In the genomic region with DNA sequence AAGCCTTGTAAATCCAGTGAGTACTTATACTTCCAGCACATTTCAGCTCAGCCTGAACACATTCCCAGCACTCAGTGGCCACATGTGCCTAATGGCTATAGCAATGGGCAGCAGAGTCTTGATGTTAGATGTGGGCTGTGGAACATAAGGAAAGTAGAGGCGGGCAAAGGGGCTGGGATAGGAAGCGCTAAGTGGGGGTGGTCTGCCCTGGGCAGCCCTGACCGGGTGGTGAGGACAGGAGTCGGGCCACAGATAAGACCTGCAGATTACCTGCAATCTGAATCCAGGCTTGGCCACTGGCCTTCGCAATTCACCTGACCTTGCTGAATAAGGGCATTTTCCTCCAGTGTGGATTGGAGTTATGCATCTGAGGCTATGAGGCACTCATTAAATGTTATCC, we compare ENCODE assay signal across 26 cellular contexts. TPM values are rescaled to one million over a fixed set of nuclear protein-coding genes. Genes with fewer than 3 reads are reported as not detected.
DNase-seq lines count a peak whose midpoint lies in the region; ATAC-seq and TF ChIP-seq lines count a peak whose summit lies in the region.
"Had no signal": no experiment of that assay in that cellular context is flagged by ENCODE, and none has a peak within 500 bp of the region (broad histone marks: within the 10 kb centered on the region; RNA-seq: fewer than 3 reads in every experiment).

No MANE protein-coding gene starts in this region.

- POLR2A ChIA-PET in SK-N-SH (lab: Yijun Ruan, JAX): no interaction called here

- no peaks in the 10 kb centered on the region for H3K36me3 ChIP-seq in SK-N-SH (replicated peaks in 1 of 2; ENCODE audit: control insufficient read depth in 1 of 2, insufficient read depth in 2 of 2, low read length in 1 of 2)
- no peaks in the 10 kb centered on the region for H3K36me3 ChIP-seq in esophagus squamous epithelium
- no peaks in the 10 kb centered on the region for H3K36me3 ChIP-seq in trophoblast cell (ENCODE audit: control insufficient read depth in 1 of 2, insufficient read depth in 2 of 2, low read length in 2 of 2)
- H3K36me3 ChIP-seq: BE2C, esophagus muscularis mucosa, lower lobe of right lung, ovary, stomach, transverse colon had no signal

- TF ChIP-seq EP300 in SK-N-SH (IDR thresholded peaks at IDR 0.05; ENCODE audit: borderline replicate concordance in 1 of 2, low read depth in 1 of 2, low read length in 1 of 2): no peak

- intact Hi-C loops in esophagus squamous epithelium (cut with DNase I): no loop called here

- no peak overlapping the region for H2BK120ac ChIP-seq in trophoblast cell (ENCODE audit: insufficient read depth, low read length, poor library complexity)

- H4K91ac ChIP-seq in trophoblast cell (ENCODE audit: low read depth, low read length): no peak overlapping the region

- TF ChIP-seq RAD21 in SK-N-SH (IDR thresholded peaks at IDR 0.05; ENCODE audit: low read length): no peak

- TF ChIP-seq CTCF in SK-N-SH (IDR thresholded peaks at IDR 0.05): no peak
- TF ChIP-seq CTCF in esophagus squamous epithelium (IDR thresholded peaks at IDR 0.05): no peak

- no peak overlapping the region for H2BK5ac ChIP-seq in trophoblast cell (ENCODE audit: low read depth, low read length, poor library complexity)

- no peak overlapping the region for H3K14ac ChIP-seq in trophoblast cell (ENCODE audit: low read length)

- CTCF ChIA-PET in SK-N-SH (lab: Yijun Ruan, JAX): interaction anchor here (0.6 to 2.7 kb wide), 4 partner anchors 11 to 64 kb away, joined by 3 to 8 read pairs (median 3); partner anchors contain the start of gene HMGA1

- H3K9me2 ChIP-seq in SK-N-SH: no peaks in the 10 kb centered on the region

- H3K23ac ChIP-seq in trophoblast cell (ENCODE audit: low read length): no peak overlapping the region

- H3K27me3 ChIP-seq in SK-N-SH (ENCODE audit: insufficient read depth) (no peaks in the 10 kb centered on the region), esophagus squamous epithelium (no peaks in the 10 kb centered on the region), trophoblast cell (ENCODE audit: insufficient read depth, low read length) (no peaks in the 10 kb centered on the region)
- H3K27me3 ChIP-seq: BE2C, body of pancreas, esophagus muscularis mucosa, ovary, stomach, transverse colon had no signal

- H3K79me2 ChIP-seq in SK-N-SH (ENCODE audit: insufficient read depth) (no peaks in the 10 kb centered on the region), trophoblast cell (ENCODE audit: control insufficient read depth, insufficient read depth, low read length, poor library complexity) (peaks cover 2% of the 10 kb centered on the region)

- no peak overlapping the region for H3K18ac ChIP-seq in trophoblast cell (ENCODE audit: low read length)

- H3K4me2 ChIP-seq in SK-N-SH (no peak overlapping the region), trophoblast cell (ENCODE audit: low read length) (no peak overlapping the region)

- no peak overlapping the region for H4K12ac ChIP-seq in trophoblast cell (ENCODE audit: low read depth, low read length)

- H3K9ac ChIP-seq in SK-N-SH: no peak overlapping the region
- H3K9ac ChIP-seq in trophoblast cell (ENCODE audit: low read length): no peak overlapping the region

- peak overlapping the region; percentile 55 for H2BK12ac ChIP-seq in trophoblast cell (ENCODE audit: low read length)

- H2AFZ ChIP-seq in SK-N-SH (ENCODE audit: low read depth) (no peak overlapping the region), trophoblast cell (ENCODE audit: insufficient read depth, low read length, poor library complexity) (no peak overlapping the region)

- H4K8ac ChIP-seq in trophoblast cell (ENCODE audit: low read depth, low read length): no peak overlapping the region

- peak; percentile 16 for DNase-seq in SK-N-SH
- DNase-seq in NAMALWA (ENCODE audit: low spot score): peak; percentile 1
- no peak for DNase-seq in esophagus squamous epithelium (lab: John Stamatoyannopoulos, UW)
- no peak for DNase-seq in trophoblast cell
- DNase-seq in NCI-H1417 treated with DMSO at 0.1 percent for 48 hours (lab: John Stamatoyannopoulos, UW): no peak
- no peak for DNase-seq in erythroblast (lab: John Stamatoyannopoulos, UW)
- DNase-seq: 8988T; activated CD4-positive, alpha-beta T cell treated with anti-CD3 and anti-CD28 coated beads for 48 hours; activated CD8-positive, alpha-beta memory T cell treated with anti-CD3 and anti-CD28 coated beads, Interleukin-2, amount 50 U/mL, for 48 hours; activated naive CD8-positive, alpha-beta T cell treated with anti-CD3 and anti-CD28 coated beads, Interleukin-2, amount 50 U/mL, for 24 hours; BE2C; body of pancreas; DMS 273 treated with DMSO at 0.1 percent for 48 hours; KG1; lower lobe of right lung; NCI-H2029; NCI-H2227 treated with DMSO at 0.1 percent for 48 hours; NCI-H774; ovary; right cardiac atrium; SIG-M5; stomach; transverse colon had no signal

- H3K9me3 ChIP-seq in SK-N-SH (no peaks in the 10 kb centered on the region), esophagus squamous epithelium (no peaks in the 10 kb centered on the region), trophoblast cell (ENCODE audit: insufficient read depth, low read depth, low read length) (peaks cover 2% of the 10 kb centered on the region)
- H3K9me3 ChIP-seq: BE2C, body of pancreas, esophagus muscularis mucosa, lower lobe of right lung, ovary, stomach, transverse colon had no signal

- H3K4ac ChIP-seq in trophoblast cell (ENCODE audit: low read depth, low read length): no peak overlapping the region

- TF ChIP-seq POLR2A in esophagus squamous epithelium (IDR thresholded peaks at IDR 0.05) (no peak), erythroblast (IDR thresholded peaks at IDR 0.05; ENCODE audit: low read length) (no peak)

- H3K4me1 ChIP-seq in SK-N-SH (ENCODE audit: control insufficient read depth in 1 of 2, insufficient read depth in 2 of 2, low read depth in 1 of 2, low read length in 1 of 2) (peaks cover 10% of the 10 kb centered on the region in 2 experiments; a peak in 3 of 4 replicates), esophagus squamous epithelium (peaks cover 25 to 74% (median 46%) of the 10 kb centered on the region in 3 donors), trophoblast cell (ENCODE audit: control insufficient read depth in 1 of 2, insufficient read depth in 2 of 2, low read length in 2 of 2) (peaks cover 24 to 32% of the 10 kb centered on the region in 2 experiments)

- ATAC-seq in SK-N-SH treated with all-trans-retinoic acid at 6 μM for 48 hours (no peak), HG02840 (IDR thresholded peaks at IDR 0.05; ENCODE audit: low FRiP score, unreplicated experiment) (no peak)
- ATAC-seq: activated naive CD8-positive, alpha-beta T cell treated with anti-CD3 and anti-CD28 coated beads, Interleukin-2, amount 50 U/mL, for 24 hours; body of pancreas; lower lobe of right lung; right cardiac atrium had no signal

- H4K20me1 ChIP-seq in SK-N-SH (ENCODE audit: insufficient read depth): no peaks in the 10 kb centered on the region

- 99% methylated on average over 5 of the region's 5 CpGs for WGBS in SK-N-SH (ENCODE audit: low lambda C conversion rate)
- WGBS in esophagus squamous epithelium, 2 donors: 94 to 95% methylated on average over 5 of the region's 5 CpGs
- no CpG with 5 or more reads among the region's 5 CpGs for WGBS in trophoblast cell (ENCODE audit: extremely low coverage, insufficient coverage, insufficient read length)

- peaks cover 7% of the 10 kb centered on the region for H3F3A ChIP-seq in SK-N-SH (replicated peaks; ENCODE audit: insufficient read depth)

- H3K79me1 ChIP-seq in trophoblast cell (ENCODE audit: low read length): peaks cover 18% of the 10 kb centered on the region

- no peak overlapping the region for H2AK5ac ChIP-seq in trophoblast cell (ENCODE audit: low read length)

- H3K4me3 ChIP-seq in SK-N-SH (ENCODE audit: low read depth in 2 of 2, low read length in 1 of 2) (no peak overlapping the region), esophagus squamous epithelium (no peak overlapping the region), trophoblast cell (ENCODE audit: low read depth, low read length) (no peak overlapping the region)
- H3K4me3 ChIP-seq: body of pancreas, esophagus muscularis mucosa, lower lobe of right lung, ovary, stomach, transverse colon had no signal

- H3K27ac ChIP-seq in SK-N-SH (ENCODE audit: low read depth in 2 of 2, low read length in 1 of 2) (no peak overlapping the region), esophagus squamous epithelium (peak overlapping the region in 3 of 4 donors; percentile 77 to 99 (median 95)), trophoblast cell (ENCODE audit: low read depth, low read length) (no peak overlapping the region)
- H3K27ac ChIP-seq: lower lobe of right lung, ovary had no signal

TF ChIP-seq in SK-N-SH, 30 proteins besides CTCF, POLR2A, EP300 and RAD21 (continues in another document):
- TF ChIP-seq NFIC (IDR thresholded peaks at IDR 0.05; ENCODE audit: borderline replicate concordance) (no peak), TAF1 (IDR thresholded peaks at IDR 0.05; ENCODE audit: borderline replicate concordance, low read depth, low read length) (no peak), RFX5 (IDR thresholded peaks at IDR 0.05; ENCODE audit: low read length) (no peak), TCF12 (IDR thresholded peaks at IDR 0.05) (no peak), NRF1 (IDR thresholded peaks at IDR 0.05; ENCODE audit: low read depth, low read length) (no peak), SIN3A (IDR thresholded peaks at IDR 0.05; ENCODE audit: borderline replicate concordance, low read depth, low read length) (no peak), EZH2phosphoT487 (IDR thresholded peaks at IDR 0.05; ENCODE audit: borderline replicate concordance, low read depth) (no peak)

TF ChIP-seq in SK-N-SH treated with all-trans-retinoic acid at 6 μM for 48 hours, 23 proteins besides CTCF, POLR2A, EP300 and RAD21 (continues in another document):
- TF ChIP-seq BACH2 (CRISPR knock-in tag; IDR thresholded peaks at IDR 0.05; ENCODE audit: borderline replicate concordance): no peak

RNA-seq across cellular contexts. Expression of gene HMGA1, which starts 11.1 kb away (rescaled TPM):
- 185 and 433 TPM in 2 replicates for polyA plus RNA-seq in SK-N-SH (2012; rRNA removed)
- 168 and 262 TPM in 2 replicates for polyA plus RNA-seq in SK-N-SH (2012; cell fraction: cytosol; rRNA removed)
- 132 and 146 TPM in 2 replicates for polyA plus RNA-seq in SK-N-SH (2012; cell fraction: nucleus; rRNA removed)
- 100 to 1,000 TPM; 118 to 309 (median 193) TPM for total RNA-seq in esophagus squamous epithelium
- 615 and 629 TPM in 2 replicates for polyA plus RNA-seq in trophoblast cell (2013)

RNA-seq across cellular contexts. Expression of gene SMIM29, which starts 23.3 kb away (rescaled TPM):
- polyA plus RNA-seq in SK-N-SH (2012; rRNA removed): 50.2 and 52.2 TPM in 2 replicates
- 20.6 and 31.3 TPM in 2 replicates for polyA plus RNA-seq in SK-N-SH (2012; cell fraction: cytosol; rRNA removed)
- polyA plus RNA-seq in SK-N-SH (2012; cell fraction: nucleus; rRNA removed): 41.8 and 68.7 TPM in 2 replicates
- 10 to 100 TPM; 17.3 to 21.6 (median 18.2) TPM for total RNA-seq in esophagus squamous epithelium
- polyA plus RNA-seq in trophoblast cell (2013): 10.3 and 11.5 TPM in 2 replicates

Comparison
In these comparisons a context has a peak if more than half of its experiments do, and no peak if none do; other contexts are left out.
1. DNase-seq: peak in SK-N-SH (single experiment) and NAMALWA (single experiment); none in esophagus squamous epithelium (single experiment), trophoblast cell (0 of 2), NCI-H1417 treated with DMSO at 0.1 percent for 48 hours (single experiment) and erythroblast (0 of 2).
2. H3K27ac ChIP-seq: peak in esophagus squamous epithelium (3 of 4); none in SK-N-SH (0 of 2) and trophoblast cell (single experiment).